ENCODE assay signal across 8 cellular contexts in genomic region chr4:108030332-108030731, GRCh38. TPM values are rescaled to one million over a fixed set of nuclear protein-coding genes. Genes with fewer than 3 reads are reported as not detected.
DNase-seq lines count a peak whose midpoint lies in the region; ATAC-seq and TF ChIP-seq lines count a peak whose summit lies in the region.

No MANE protein-coding gene starts in this region.

- TF ChIP-seq CTCF in AG09309 (IDR thresholded peaks at IDR 0.05; ENCODE audit: control insufficient read depth, insufficient read depth, low read depth, low read length, missing control alignments) (peak; percentile 60), fibroblast of lung (conservative IDR thresholded peaks at IDR 0.05 in 1 of 2, IDR thresholded peaks at IDR 0.05 in 1 of 2; ENCODE audit: low read depth in 1 of 2, low read length in 2 of 2) (peak; percentile 65 to 66)

- H3K36me3 ChIP-seq in fibroblast of lung (ENCODE audit: control insufficient read depth, insufficient read depth, low read length), result peaks cover 2% of the 10 kb centered on the region

- H3K9ac ChIP-seq in fibroblast of lung (ENCODE audit: insufficient read depth, low read length), result no peak overlapping the region

- no peaks in the 10 kb centered on the region for H3K9me3 ChIP-seq in fibroblast of lung (ENCODE audit: control insufficient read depth, insufficient read depth, low read depth, low read length)

- no peaks in the 10 kb centered on the region for H4K20me1 ChIP-seq in fibroblast of lung (ENCODE audit: control insufficient read depth, extremely low read depth, insufficient read depth, low read length)

- H3K27ac ChIP-seq in fibroblast of lung (ENCODE audit: insufficient read depth, low read length), result no peak overlapping the region

- H3K4me1 ChIP-seq in fibroblast of lung (ENCODE audit: control insufficient read depth, extremely low read depth, insufficient read depth, low read length), result peaks cover 2% of the 10 kb centered on the region

- no peaks in the 10 kb centered on the region for H3K27me3 ChIP-seq in fibroblast of lung (ENCODE audit: control insufficient read depth, insufficient read depth, low read length)

- ATAC-seq in GM18520 (IDR thresholded peaks at IDR 0.05; ENCODE audit: unreplicated experiment), result peak; percentile 84
- peak; percentile 98 for ATAC-seq in HG03039 (IDR thresholded peaks at IDR 0.05; ENCODE audit: unreplicated experiment)

- H3K4me3 ChIP-seq in AG09309 (ENCODE audit: control insufficient read depth, low read depth, low read length) (no peak overlapping the region), fibroblast of lung (replicated peaks in 1 of 4; ENCODE audit: control extremely low read depth in 1 of 4, insufficient read depth in 1 of 4, low read depth in 3 of 4, low read length in 4 of 4) (no peak overlapping the region)

- peak; percentile 25 for DNase-seq in AG09309 (ENCODE audit: low read depth)
- peak; percentile 66 for DNase-seq in NCI-H69 (lab: John Stamatoyannopoulos, UW)
- DNase-seq in activated CD8-positive, alpha-beta memory T cell treated with anti-CD3 and anti-CD28 coated beads, Interleukin-2, amount 50 U/mL, for 4 hours, result peak; percentile 70
- DNase-seq in fibroblast of lung (ENCODE audit: low read depth in 2 of 2), result peak; percentile 64 to 73
- DNase-seq in pulmonary artery endothelial cell (ENCODE audit: low read depth, low spot score), result peak; percentile 7
- DNase-seq in NCI-H187 treated with DMSO at 0.1 percent for 48 hours (lab: John Stamatoyannopoulos, UW), result no peak

- no peaks in the 10 kb centered on the region for H3K79me2 ChIP-seq in fibroblast of lung (ENCODE audit: control insufficient read depth, insufficient read depth, low read length)

- no peak overlapping the region for H2AFZ ChIP-seq in fibroblast of lung (ENCODE audit: low read length)

- H3K4me2 ChIP-seq in fibroblast of lung (ENCODE audit: extremely low read depth, insufficient read depth, low read length), result no peak overlapping the region

RNA-seq across cellular contexts. Expression of gene HADH, which starts 40.6 kb away (rescaled TPM):
- 10.3 and 16.7 TPM in 2 replicates for total RNA-seq in fibroblast of lung
- polyA plus RNA-seq in fibroblast of lung, result 29.7 and 37.5 TPM in 2 replicates
- 22.9 and 36.2 TPM in 2 replicates for polyA plus RNA-seq in fibroblast of lung (2012)
- 8.3 and 14.3 TPM in 2 replicates for polyA minus RNA-seq in fibroblast of lung (ENCODE audit: low replicate concordance)
- 7.3 and 7.9 TPM in 2 replicates for total RNA-seq in pulmonary artery endothelial cell
